ENCODE assay signal across 8 cellular contexts in genomic region chr17:76104140-76104895, GRCh38. TPM values are rescaled to one million over a fixed set of nuclear protein-coding genes. Genes with fewer than 3 reads are reported as not detected.
DNase-seq lines count a peak whose midpoint lies in the region; ATAC-seq, FAIRE-seq and TF ChIP-seq lines count a peak whose summit lies in the region.

No MANE protein-coding gene starts in this region.

- H3K4me2 ChIP-seq in H1 (ENCODE audit: insufficient read depth in 1 of 2, low read depth in 2 of 2, low read length in 2 of 2) (peak overlapping the region; percentile 78 to 97), neuronal stem cell (ENCODE audit: insufficient read depth, low read length, poor library complexity, severe bottlenecking) (peak overlapping the region; percentile 54)

- DNase-seq in CD4-positive, alpha-beta T cell: no peak
- DNase-seq in NT2/D1 (ENCODE audit: low read depth, low spot score): no peak
- no peak for DNase-seq in H1 (ENCODE audit: low read depth in 1 of 2, low spot score in 2 of 2)
- no peak for DNase-seq in neuronal stem cell (ENCODE audit: low spot score)
- no peak for DNase-seq in activated CD8-positive, alpha-beta memory T cell treated with anti-CD3 and anti-CD28 coated beads, Interleukin-2, amount 50 U/mL, for 4 hours
- no peak for DNase-seq in DMS 273 (lab: John Stamatoyannopoulos, UW; ENCODE audit: unreplicated experiment)
- DNase-seq in NCI-H1930 (lab: John Stamatoyannopoulos, UW): no peak

- TF ChIP-seq RAD21 in H1 (IDR thresholded peaks at IDR 0.05 in 1 of 2, conservative IDR thresholded peaks at IDR 0.05 in 1 of 2; ENCODE audit: low read depth in 2 of 2, low read length in 2 of 2): 0 out of 4 replicates have a peak, but pooled peaks of 1 of the 2 experiments have one; percentile 5

- H3K23ac ChIP-seq in H1 (ENCODE audit: insufficient read length) (no peak overlapping the region), neuronal stem cell (ENCODE audit: low read depth, low read length, poor library complexity) (no peak overlapping the region)

- H3K23me2 ChIP-seq in H1 (ENCODE audit: low read depth, low read length): peaks cover 9% of the 10 kb centered on the region; the same call in 1 of the 2 replicates

- H3K14ac ChIP-seq in H1 (ENCODE audit: insufficient read length) (no peak overlapping the region), neuronal stem cell (ENCODE audit: low read length) (peak overlapping the region; percentile 67)

- no peak for TF ChIP-seq EP300 in H1 (IDR thresholded peaks at IDR 0.05; ENCODE audit: borderline replicate concordance in 1 of 2, low read depth in 2 of 2, low read length in 2 of 2)

- H3K4me1 Mint-ChIP-seq in CD4-positive, alpha-beta T cell (ENCODE audit: low read depth): peaks cover 38% of the 10 kb centered on the region

- H3K9me3 ChIP-seq in CD4-positive, alpha-beta T cell (ENCODE audit: control insufficient read depth, low read length): no peaks in the 10 kb centered on the region
- H3K9me3 ChIP-seq in NT2/D1 (ENCODE audit: insufficient read depth, low read length) (no peaks in the 10 kb centered on the region), H1 (ENCODE audit: insufficient read depth in 2 of 2, low read depth in 1 of 2, low read length in 1 of 2) (no peaks in the 10 kb centered on the region), neuronal stem cell (replicated peaks in 1 of 2; ENCODE audit: control insufficient read depth in 2 of 2, insufficient read depth in 1 of 2, low read depth in 1 of 2, low read length in 2 of 2) (no peaks in the 10 kb centered on the region)

- H3K4me3 ChIP-seq in NT2/D1 (ENCODE audit: insufficient read length, low read depth) (peak overlapping the region; percentile 71), H1 (ENCODE audit: extremely low read depth in 1 of 4, insufficient read depth in 2 of 4, low read depth in 3 of 4, low read length in 4 of 4) (peak overlapping the region; percentile 53 to 81 (median 73); a peak in 6 of 8 replicates), neuronal stem cell (ENCODE audit: low read length in 2 of 2) (peak overlapping the region; percentile 68 to 94)

- no peaks in the 10 kb centered on the region for H4K20me1 ChIP-seq in H1 (replicated peaks in 1 of 2; ENCODE audit: control insufficient read depth in 1 of 2, insufficient read depth in 2 of 2, low read length in 2 of 2)

- H3K4ac ChIP-seq in H1 (replicated peaks; ENCODE audit: insufficient read length, low read depth, low read length) (peak overlapping the region; percentile 97), neuronal stem cell (ENCODE audit: low read length) (peak overlapping the region; percentile 46)

- H2BK15ac ChIP-seq in H1 (ENCODE audit: low read length) (peak overlapping the region; percentile 92; the same call in 1 of the 2 replicates), neuronal stem cell (ENCODE audit: low read length) (peak overlapping the region; percentile 45)

- no peaks in the 10 kb centered on the region for H3K27me3 Mint-ChIP-seq in CD4-positive, alpha-beta T cell

- 0 out of 2 replicates have a peak overlapping the region, but pooled peaks have one; percentile 87 for H2BK12ac ChIP-seq in H1 (ENCODE audit: low read depth, low read length)
- H2BK12ac ChIP-seq in neuronal stem cell (ENCODE audit: low read length): peak overlapping the region; percentile 43

- peak overlapping the region; percentile 86 for H2BK5ac ChIP-seq in H1 (ENCODE audit: low read depth, low read length)
- H2BK5ac ChIP-seq in neuronal stem cell (ENCODE audit: low read length): peak overlapping the region; percentile 90

- H2BK120ac ChIP-seq in H1 (replicated peaks; ENCODE audit: low read depth, low read length) (no peak overlapping the region), neuronal stem cell (ENCODE audit: low read depth, low read length) (no peak overlapping the region)

- peak overlapping the region; percentile 99 for H3K18ac ChIP-seq in H1 (ENCODE audit: extremely low read depth, low read length)
- peak overlapping the region; percentile 95 for H3K18ac ChIP-seq in neuronal stem cell (ENCODE audit: low read length)

- peak overlapping the region; percentile 90 for H3K27ac Mint-ChIP-seq in CD4-positive, alpha-beta T cell

- H3K56ac ChIP-seq in H1 (replicated peaks; ENCODE audit: insufficient read length, low read depth, low read length): no peak overlapping the region

- peaks cover 36% of the 10 kb centered on the region for H3K36me3 Mint-ChIP-seq in CD4-positive, alpha-beta T cell (ENCODE audit: low read depth)

- POLR2A ChIA-PET in CD4-positive, alpha-beta T cell (lab: Charles Lee): interaction anchor here (0.7 to 2.3 kb wide), 15 partner anchors 15 to 249 kb away, joined by 3 to 8 read pairs (median 4); partner anchors contain the start of genes TRIM65, UBALD2 and WBP2
- POLR2A ChIA-PET in H1 (lab: Charles Lee; ENCODE audit: partially characterized antibody): interaction anchor here (0.6 to 4.6 kb wide), 18 partner anchors 8 to 553 kb away, joined by 3 to 23 read pairs (median 4); partner anchors contain the start of genes CDK3, GALR2, MRPL38 and SRP68

- FAIRE-seq in H1 (lab: Jason Lieb, UNC): no peak

- peak overlapping the region; percentile 98 for H3K4me3 Mint-ChIP-seq in CD4-positive, alpha-beta T cell

- peaks cover 5 to 8% of the 10 kb centered on the region in 2 experiments; a peak in 3 of 4 replicates for H3K79me2 ChIP-seq in H1 (ENCODE audit: control insufficient read depth in 1 of 2, insufficient read depth in 2 of 2, low read length in 2 of 2)

- H3K79me1 ChIP-seq in H1 (ENCODE audit: low read depth, low read length) (peaks cover 8% of the 10 kb centered on the region), neuronal stem cell (ENCODE audit: low read depth, low read length) (peaks cover 7% of the 10 kb centered on the region)

- TF ChIP-seq CTCF in CD4-positive, alpha-beta T cell (IDR thresholded peaks at IDR 0.05): no peak
- no peak for TF ChIP-seq CTCF in H1 (IDR thresholded peaks at IDR 0.05; ENCODE audit: control extremely low read depth in 1 of 3, insufficient read depth in 1 of 3, low read depth in 1 of 3, low read length in 3 of 3)

- peak overlapping the region; percentile 68 for H3K27ac ChIP-seq in CD4-positive, alpha-beta T cell (ENCODE audit: low read depth, low read length)
- H3K27ac ChIP-seq in H1 (ENCODE audit: low read depth, low read length) (peak overlapping the region; percentile 78; the same call in 1 of the 2 replicates), neuronal stem cell (replicated peaks; ENCODE audit: low read length) (peak overlapping the region; percentile 68)

- no peak for ATAC-seq in CD4-positive, alpha-beta T cell (ENCODE audit: poor library complexity)
- no peak for ATAC-seq in HG03469 (IDR thresholded peaks at IDR 0.05; ENCODE audit: unreplicated experiment)

- H3K4me1 ChIP-seq in NT2/D1 (ENCODE audit: insufficient read depth, insufficient read length) (peaks cover 7% of the 10 kb centered on the region), H1 (replicated peaks in 1 of 4; ENCODE audit: control insufficient read depth in 3 of 4, insufficient read depth in 4 of 4, low read length in 3 of 4) (peaks cover 6 to 16% (median 9%) of the 10 kb centered on the region in 4 experiments; a peak in 6 of 7 replicates), neuronal stem cell (ENCODE audit: control insufficient read depth in 2 of 2, insufficient read depth in 1 of 2, low read depth in 1 of 2, low read length in 2 of 2) (peaks cover 5 to 12% of the 10 kb centered on the region in 2 donors)

- peaks cover 36% of the 10 kb centered on the region for H3K36me3 ChIP-seq in NT2/D1 (ENCODE audit: insufficient read depth, insufficient read length, low read length)
- peaks cover 8 to 23% (median 12%) of the 10 kb centered on the region in 4 experiments for H3K36me3 ChIP-seq in H1 (ENCODE audit: control insufficient read depth in 2 of 4, insufficient read depth in 4 of 4, low read length in 3 of 4)
- H3K36me3 ChIP-seq in neuronal stem cell (replicated peaks in 1 of 2; ENCODE audit: control insufficient read depth in 2 of 2, insufficient read depth in 2 of 2, low read length in 2 of 2): peaks cover 9 to 34% of the 10 kb centered on the region in 2 donors

- H4K91ac ChIP-seq in H1 (replicated peaks; ENCODE audit: insufficient read length, low read length): peak overlapping the region; percentile 32
- peak overlapping the region; percentile 69 for H4K91ac ChIP-seq in neuronal stem cell (ENCODE audit: low read depth, low read length, poor library complexity)

- H3K27me3 ChIP-seq in CD4-positive, alpha-beta T cell (ENCODE audit: control insufficient read depth, insufficient read depth, low read length): no peaks in the 10 kb centered on the region
- H3K27me3 ChIP-seq in NT2/D1 (ENCODE audit: insufficient read depth, insufficient read length) (no peaks in the 10 kb centered on the region), H1 (replicated peaks in 1 of 4; ENCODE audit: control insufficient read depth in 3 of 4, extremely low read depth in 1 of 4, insufficient read depth in 3 of 4, low read length in 3 of 4) (no peaks in the 10 kb centered on the region), neuronal stem cell (ENCODE audit: control insufficient read depth in 3 of 3, insufficient read depth in 3 of 3, low read depth in 1 of 3, low read length in 3 of 3) (no peaks in the 10 kb centered on the region)

- no peaks in the 10 kb centered on the region for H3K9me3 Mint-ChIP-seq in CD4-positive, alpha-beta T cell

- H2AK5ac ChIP-seq in H1 (ENCODE audit: low read depth, low read length): no peak overlapping the region; the same call in 1 of the 2 replicates
- peak overlapping the region; percentile 96 for H2AK5ac ChIP-seq in neuronal stem cell (ENCODE audit: low read depth, low read length)

- H2AFZ ChIP-seq in H1 (ENCODE audit: low read length) (peak overlapping the region; percentile 63; the same call in 1 of the 2 replicates), neuronal stem cell (ENCODE audit: low read length) (peak overlapping the region; percentile 87)

- 86% methylated on average over 28 of the region's 29 CpGs; no CpG with 5 or more reads in 1 of the 2 experiments for WGBS in H1 (ENCODE audit: extremely low coverage in 1 of 2, insufficient coverage in 1 of 2, insufficient read length in 1 of 2, insufficient replicate concordance in 2 of 2, low coverage in 1 of 2, low lambda C conversion rate in 2 of 2, missing lambda C conversion rate in 1 of 2), 2 experiments
- no CpG with 5 or more reads among the region's 29 CpGs for WGBS in neuronal stem cell (ENCODE audit: extremely low coverage in 2 of 2, insufficient read length in 2 of 2, insufficient replicate concordance in 1 of 2), 2 donors

- CTCF ChIA-PET in CD4-positive, alpha-beta T cell (lab: Charles Lee): interaction anchor here (0.6 to 1.6 kb wide), 4 partner anchors 17 to 175 kb away, joined by 3 to 4 read pairs (median 3); no protein-coding TSS in a partner anchor
- CTCF ChIA-PET in H1 (lab: Charles Lee; ENCODE audit: partially characterized antibody): interaction anchor here (0.8 to 41.5 kb wide), 14 partner anchors 11 to 325 kb away, joined by 3 to 778 read pairs (median 4); partner anchors contain the start of genes FOXJ1 and GALR2

- no peak for TF ChIP-seq POLR2A in H1 (IDR thresholded peaks at IDR 0.05; ENCODE audit: control extremely low read depth in 1 of 2, low read depth in 2 of 2, low read length in 2 of 2)

- H4K5ac ChIP-seq in H1 (ENCODE audit: insufficient read length, low read depth, low read length): peak overlapping the region; percentile 59

- H4K8ac ChIP-seq in H1 (ENCODE audit: extremely low read depth, insufficient read depth, low read length) (peak overlapping the region; percentile 96), neuronal stem cell (ENCODE audit: low read depth, low read length) (peak overlapping the region; percentile 84)

- H2BK20ac ChIP-seq in H1 (ENCODE audit: low read length): peak overlapping the region; percentile 66; the same call in 1 of the 2 replicates

- H3K9ac ChIP-seq in NT2/D1 (ENCODE audit: insufficient read length, low read depth) (peak overlapping the region; percentile 97), H1 (replicated peaks in 1 of 4; ENCODE audit: extremely low read depth in 1 of 4, low read depth in 3 of 4, low read length in 3 of 4) (peak overlapping the region in 3 of 4 experiments; percentile 40 to 85 (median 70); a peak in 6 of 7 replicates), neuronal stem cell (ENCODE audit: low read depth, low read length, poor library complexity) (peak overlapping the region; percentile 90)

- intact Hi-C loops in CD4-positive, alpha-beta T cell (cut with DNase I, micrococcal nuclease): loop anchor here in 1 of 2 experiments (1.0 to 5.0 kb wide), 6 partner anchors 33 to 398 kb away; partner anchors contain the start of genes PRPSAP1 and RHBDF2

RNA-seq across cellular contexts. Expression of gene EXOC7, which starts 0.7 kb away (rescaled TPM):
- total RNA-seq in CD4-positive, alpha-beta T cell: 10 to 100 TPM; 88.1 to 90.6 TPM
- 92.6 and 95.3 TPM in 2 replicates for total RNA-seq in H1 (2021; fragmentation: NEBNext Ultra II Directional; extraction: Animal tissue kit (Norgen Biotek cat#: 25700))
- polyA plus RNA-seq in H1 (2011; rRNA removed): 77.1 and 83.3 TPM in 2 replicates
- polyA plus RNA-seq in H1 (2011; cell fraction: cytosol; rRNA removed): 73.6 TPM
- 231 TPM for polyA plus RNA-seq in H1 (2011; cell fraction: nucleus; rRNA removed)
- polyA plus RNA-seq in H1 (2012, experiment 1 of 2): 53.1 to 105 TPM (median 63.0 TPM) in 4 replicates
- 42.5 TPM for polyA plus RNA-seq in H1 (2012, experiment 2 of 2)
- polyA plus RNA-seq in H1 (2013, experiment 1 of 2): 44.0 TPM
- polyA plus RNA-seq in H1 (2013, experiment 2 of 2): 43.4 TPM
- 129 and 130 TPM in 2 replicates for polyA minus RNA-seq in H1 (2011; rRNA and poly(A)+ RNA removed)
- 56.7 TPM for polyA minus RNA-seq in H1 (2011; cell fraction: cytosol; rRNA and poly(A)+ RNA removed)
- 113 TPM for polyA minus RNA-seq in H1 (2011; cell fraction: nucleus; rRNA and poly(A)+ RNA removed)
- polyA plus RNA-seq in neuronal stem cell (2013, experiment 1 of 2): 50.4 TPM
- 47.0 TPM for polyA plus RNA-seq in neuronal stem cell (2013, experiment 2 of 2)

RNA-seq across cellular contexts. Expression of gene ZACN, which starts 25.3 kb away (rescaled TPM):
- under 1 TPM; 0.69 to 0.98 TPM for total RNA-seq in CD4-positive, alpha-beta T cell
- total RNA-seq in H1 (2021; fragmentation: NEBNext Ultra II Directional; extraction: Animal tissue kit (Norgen Biotek cat#: 25700)): 0.26 TPM in 1 of 2 replicates, not detected in the other
- not detected in 2 replicates for polyA plus RNA-seq in H1 (2011; rRNA removed)
- polyA plus RNA-seq in H1 (2011; cell fraction: cytosol; rRNA removed): 0.03 TPM
- polyA plus RNA-seq in H1 (2011; cell fraction: nucleus; rRNA removed): 0.33 TPM
- polyA plus RNA-seq in H1 (2012, experiment 1 of 2): 9.6 to 20.9 TPM (median 19.9 TPM) in 4 replicates
- polyA plus RNA-seq in H1 (2012, experiment 2 of 2): 16.5 TPM
- not detected for polyA plus RNA-seq in H1 (2013, experiment 1 of 2)
- polyA plus RNA-seq in H1 (2013, experiment 2 of 2): not detected
- polyA minus RNA-seq in H1 (2011; rRNA and poly(A)+ RNA removed): not detected in 2 replicates
- polyA minus RNA-seq in H1 (2011; cell fraction: cytosol; rRNA and poly(A)+ RNA removed): not detected
- 0.60 TPM for polyA minus RNA-seq in H1 (2011; cell fraction: nucleus; rRNA and poly(A)+ RNA removed)
- not detected for polyA plus RNA-seq in neuronal stem cell (2013, experiment 1 of 2)
- polyA plus RNA-seq in neuronal stem cell (2013, experiment 2 of 2): not detected

RNA-seq across cellular contexts. Expression of gene GALR2, which starts 29.7 kb away (rescaled TPM):
- 1 to 10 TPM in 1 of 2 experiments, under 1 TPM in 1; 0.59 to 1.0 TPM for total RNA-seq in CD4-positive, alpha-beta T cell
- total RNA-seq in H1 (2021; fragmentation: NEBNext Ultra II Directional; extraction: Animal tissue kit (Norgen Biotek cat#: 25700)): 0.86 and 1.0 TPM in 2 replicates
- polyA plus RNA-seq in H1 (2011; rRNA removed): 2.2 and 2.5 TPM in 2 replicates
- 1.1 TPM for polyA plus RNA-seq in H1 (2011; cell fraction: cytosol; rRNA removed)
- polyA plus RNA-seq in H1 (2011; cell fraction: nucleus; rRNA removed): 1.3 TPM
- 0.43 to 0.55 TPM (median 0.53 TPM) in 3 of 4 replicates, not detected in the other for polyA plus RNA-seq in H1 (2012, experiment 1 of 2)
- polyA plus RNA-seq in H1 (2012, experiment 2 of 2): 0.34 TPM
- 0.65 TPM for polyA plus RNA-seq in H1 (2013, experiment 1 of 2)
- 0.75 TPM for polyA plus RNA-seq in H1 (2013, experiment 2 of 2)
- not detected in 2 replicates for polyA minus RNA-seq in H1 (2011; rRNA and poly(A)+ RNA removed)
- not detected for polyA minus RNA-seq in H1 (2011; cell fraction: cytosol; rRNA and poly(A)+ RNA removed)
- not detected for polyA minus RNA-seq in H1 (2011; cell fraction: nucleus; rRNA and poly(A)+ RNA removed)
- not detected for polyA plus RNA-seq in neuronal stem cell (2013, experiment 1 of 2)
- 0.03 TPM for polyA plus RNA-seq in neuronal stem cell (2013, experiment 2 of 2)

RNA-seq across cellular contexts. Expression of gene SRP68, which starts 32.0 kb away (rescaled TPM):
- 100 to 1,000 TPM; 106 to 108 TPM for total RNA-seq in CD4-positive, alpha-beta T cell
- 83.5 and 84.6 TPM in 2 replicates for total RNA-seq in H1 (2021; fragmentation: NEBNext Ultra II Directional; extraction: Animal tissue kit (Norgen Biotek cat#: 25700))
- 50.0 and 57.7 TPM in 2 replicates for polyA plus RNA-seq in H1 (2011; rRNA removed)
- polyA plus RNA-seq in H1 (2011; cell fraction: cytosol; rRNA removed): 60.9 TPM
- 48.2 TPM for polyA plus RNA-seq in H1 (2011; cell fraction: nucleus; rRNA removed)
- polyA plus RNA-seq in H1 (2012, experiment 1 of 2): 70.6 to 85.2 TPM (median 74.1 TPM) in 4 replicates
- 17.8 TPM for polyA plus RNA-seq in H1 (2012, experiment 2 of 2)
- polyA plus RNA-seq in H1 (2013, experiment 1 of 2): 46.0 TPM
- 46.1 TPM for polyA plus RNA-seq in H1 (2013, experiment 2 of 2)
- polyA minus RNA-seq in H1 (2011; rRNA and poly(A)+ RNA removed): 61.8 and 68.0 TPM in 2 replicates
- polyA minus RNA-seq in H1 (2011; cell fraction: cytosol; rRNA and poly(A)+ RNA removed): 37.0 TPM
- polyA minus RNA-seq in H1 (2011; cell fraction: nucleus; rRNA and poly(A)+ RNA removed): 33.6 TPM
- 51.0 TPM for polyA plus RNA-seq in neuronal stem cell (2013, experiment 1 of 2)
- 51.5 TPM for polyA plus RNA-seq in neuronal stem cell (2013, experiment 2 of 2)

RNA-seq across cellular contexts. Expression of gene FOXJ1, which starts 36.7 kb away (rescaled TPM):
- total RNA-seq in CD4-positive, alpha-beta T cell: under 1 TPM; 0.63 to 0.89 TPM
- 4.9 and 5.4 TPM in 2 replicates for total RNA-seq in H1 (2021; fragmentation: NEBNext Ultra II Directional; extraction: Animal tissue kit (Norgen Biotek cat#: 25700))
- 4.6 and 4.7 TPM in 2 replicates for polyA plus RNA-seq in H1 (2011; rRNA removed)
- 3.7 TPM for polyA plus RNA-seq in H1 (2011; cell fraction: cytosol; rRNA removed)
- polyA plus RNA-seq in H1 (2011; cell fraction: nucleus; rRNA removed): 3.7 TPM
- 3.2 to 6.3 TPM (median 4.8 TPM) in 4 replicates for polyA plus RNA-seq in H1 (2012, experiment 1 of 2)
- polyA plus RNA-seq in H1 (2012, experiment 2 of 2): 4.5 TPM
- polyA plus RNA-seq in H1 (2013, experiment 1 of 2): 5.4 TPM
- polyA plus RNA-seq in H1 (2013, experiment 2 of 2): 5.7 TPM
- polyA minus RNA-seq in H1 (2011; rRNA and poly(A)+ RNA removed): 1.3 TPM in 2 replicates
- polyA minus RNA-seq in H1 (2011; cell fraction: cytosol; rRNA and poly(A)+ RNA removed): 3.4 TPM
- polyA minus RNA-seq in H1 (2011; cell fraction: nucleus; rRNA and poly(A)+ RNA removed): 2.7 TPM
- polyA plus RNA-seq in neuronal stem cell (2013, experiment 1 of 2): 1.5 TPM
- polyA plus RNA-seq in neuronal stem cell (2013, experiment 2 of 2): 1.5 TPM
